ENCODE assay signal across 15 cellular contexts in the genomic region with DNA sequence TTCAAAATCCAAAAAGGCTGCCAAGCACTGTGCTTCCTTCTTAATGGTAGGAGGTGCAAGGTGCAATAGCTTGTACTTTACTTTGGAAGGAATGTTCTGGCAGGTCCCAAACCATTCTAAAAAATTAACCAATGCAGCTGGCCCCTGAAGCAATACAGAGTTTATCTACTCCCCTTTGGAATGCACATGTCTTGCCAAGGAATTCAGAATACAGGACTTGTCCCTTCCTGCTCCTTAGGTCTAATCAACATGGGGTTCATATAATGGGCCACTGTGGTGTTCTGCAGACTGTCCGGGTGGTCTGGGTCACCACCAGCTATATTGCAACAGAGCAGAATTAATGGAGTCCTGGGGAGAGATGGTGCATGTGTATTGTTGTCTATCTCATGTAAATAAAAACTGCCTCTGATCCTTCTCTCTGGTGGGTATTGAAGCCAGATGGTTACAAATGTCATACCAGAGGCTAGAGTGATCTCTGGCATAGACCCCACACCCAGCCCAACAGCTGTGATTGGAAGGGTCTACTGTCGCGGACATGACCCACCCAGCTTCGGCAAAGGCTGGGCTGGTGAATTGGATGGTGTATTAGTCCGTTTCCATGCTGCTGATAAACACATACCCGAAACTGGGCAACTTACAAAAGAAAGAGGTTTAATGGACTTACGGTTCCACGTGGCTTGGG.
DNase-seq lines count a peak whose midpoint lies in the region; ATAC-seq and TF ChIP-seq lines count a peak whose summit lies in the region.
"Had no signal": no experiment of that assay in that cellular context is flagged by ENCODE, and none has a peak within 500 bp of the region (broad histone marks: within the 10 kb centered on the region; RNA-seq: fewer than 3 reads in every experiment).

No MANE protein-coding gene starts in this region.

- 29 to 39% (median 31%) methylated on average over 8 of the region's 8 CpGs for WGBS in psoas muscle, 3 donors

- intact Hi-C loops in psoas muscle (cut with DNase I), result no loop called here
- intact Hi-C loops in CD8-positive, alpha-beta T cell (cut with DNase I, micrococcal nuclease), result no loop called here

- DNase-seq in H4 (ENCODE audit: low spot score) (peak; percentile 44), astrocyte of the hippocampus (ENCODE audit: low read depth, low spot score) (peak; percentile 82), fibroblast of pulmonary artery (ENCODE audit: low read depth) (peak; percentile 89), psoas muscle (no peak), cerebellum (ENCODE audit: low spot score) (no peak)
- no peak for DNase-seq in CD8-positive, alpha-beta T cell
- DNase-seq in T-helper 2 cell treated with Interferon-gamma antibody and Interleukin-4, amounts not matched to agents 5 μg/mL and 100 μg/mL, for 36 hours (ENCODE audit: low spot score), result no peak
- DNase-seq: activated CD4-positive, alpha-beta memory T cell treated with anti-CD3 and anti-CD28 coated beads, Interleukin-2, amount 10 ng/mL, durations not matched to agents 7 days and 5 days; activated naive CD4-positive, alpha-beta T cell; glutamatergic neuron; stomach had no signal

- H3K27ac ChIP-seq in psoas muscle, result no peak overlapping the region
- no peak overlapping the region for H3K27ac ChIP-seq in CD8-positive, alpha-beta T cell (ENCODE audit: low read depth, low read length)
- H3K27ac ChIP-seq: parathyroid adenoma, stomach had no signal

- H3K4me1 ChIP-seq in psoas muscle, result no peaks in the 10 kb centered on the region
- H3K4me1 ChIP-seq in CD8-positive, alpha-beta T cell (ENCODE audit: insufficient read depth, low read length), result no peaks in the 10 kb centered on the region
- H3K4me1 ChIP-seq: parathyroid adenoma had no signal

- POLR2A ChIA-PET in CD8-positive, alpha-beta T cell (lab: Charles Lee), result no interaction called here

- no peaks in the 10 kb centered on the region for H3K9me3 ChIP-seq in psoas muscle
- no peaks in the 10 kb centered on the region for H3K9me3 ChIP-seq in CD8-positive, alpha-beta T cell (ENCODE audit: low read length)
- H3K9me3 ChIP-seq: stomach had no signal

- H3K4me3 Mint-ChIP-seq in CD8-positive, alpha-beta T cell, result no peak overlapping the region
- H3K4me3 Mint-ChIP-seq in T-helper 2 cell treated with Interferon-gamma antibody and Interleukin-4, amounts not matched to agents 5 μg/mL and 100 μg/mL, for 36 hours, result no peak overlapping the region
- H3K4me3 Mint-ChIP-seq: activated CD4-positive, alpha-beta memory T cell treated with anti-CD3 and anti-CD28 coated beads, Interleukin-2, amount 10 ng/mL, durations not matched to agents 7 days and 5 days had no signal

- no peak overlapping the region for H3K27ac Mint-ChIP-seq in CD8-positive, alpha-beta T cell
- no peak overlapping the region for H3K27ac Mint-ChIP-seq in T-helper 2 cell treated with Interferon-gamma antibody and Interleukin-4, amounts not matched to agents 5 μg/mL and 100 μg/mL, for 36 hours
- H3K27ac Mint-ChIP-seq: activated CD4-positive, alpha-beta memory T cell treated with anti-CD3 and anti-CD28 coated beads, Interleukin-2, amount 10 ng/mL, durations not matched to agents 7 days and 5 days had no signal

- no peaks in the 10 kb centered on the region for H3K9me3 Mint-ChIP-seq in CD8-positive, alpha-beta T cell
- no peaks in the 10 kb centered on the region for H3K9me3 Mint-ChIP-seq in T-helper 2 cell treated with Interferon-gamma antibody and Interleukin-4, amounts not matched to agents 5 μg/mL and 100 μg/mL, for 36 hours
- H3K9me3 Mint-ChIP-seq: activated CD4-positive, alpha-beta memory T cell treated with anti-CD3 and anti-CD28 coated beads, Interleukin-2, amount 10 ng/mL, durations not matched to agents 7 days and 5 days had no signal

- no peaks in the 10 kb centered on the region for H3K4me1 Mint-ChIP-seq in CD8-positive, alpha-beta T cell (ENCODE audit: low read depth)
- no peaks in the 10 kb centered on the region for H3K4me1 Mint-ChIP-seq in T-helper 2 cell treated with Interferon-gamma antibody and Interleukin-4, amounts not matched to agents 5 μg/mL and 100 μg/mL, for 36 hours (ENCODE audit: low read depth)
- H3K4me1 Mint-ChIP-seq: activated CD4-positive, alpha-beta memory T cell treated with anti-CD3 and anti-CD28 coated beads, Interleukin-2, amount 10 ng/mL, durations not matched to agents 7 days and 5 days had no signal

- ATAC-seq in psoas muscle (peak in 3 of 4 donors; percentile 27 to 75 (median 50)), GM19395 (IDR thresholded peaks at IDR 0.05; ENCODE audit: unreplicated experiment) (no peak)
- no peak for ATAC-seq in CD8-positive, alpha-beta T cell

- no peaks in the 10 kb centered on the region for H3K36me3 ChIP-seq in psoas muscle (ENCODE audit: insufficient read depth in 1 of 2, low read depth in 1 of 2)
- H3K36me3 ChIP-seq in CD8-positive, alpha-beta T cell (ENCODE audit: insufficient read depth, low read length), result no peaks in the 10 kb centered on the region
- H3K36me3 ChIP-seq: stomach had no signal

- H3K4me3 ChIP-seq in fibroblast of pulmonary artery (replicated peaks; ENCODE audit: low read depth, low read length) (no peak overlapping the region), psoas muscle (no peak overlapping the region)
- no peak overlapping the region for H3K4me3 ChIP-seq in CD8-positive, alpha-beta T cell (ENCODE audit: low read depth, low read length)
- H3K4me3 ChIP-seq: lung, PC-9, stomach had no signal

- peaks cover 0 to 8% (median 3%) of the 10 kb centered on the region in 3 donors for H3K27me3 ChIP-seq in psoas muscle (ENCODE audit: insufficient read depth in 3 of 3, low read length in 2 of 3)
- H3K27me3 ChIP-seq in CD8-positive, alpha-beta T cell (ENCODE audit: insufficient read depth, low read length), result no peaks in the 10 kb centered on the region
- H3K27me3 ChIP-seq: stomach had no signal

- no peaks in the 10 kb centered on the region for H3K36me3 Mint-ChIP-seq in CD8-positive, alpha-beta T cell
- no peaks in the 10 kb centered on the region for H3K36me3 Mint-ChIP-seq in T-helper 2 cell treated with Interferon-gamma antibody and Interleukin-4, amounts not matched to agents 5 μg/mL and 100 μg/mL, for 36 hours (ENCODE audit: low read depth)

- CTCF ChIA-PET in CD8-positive, alpha-beta T cell (lab: Charles Lee), result interaction anchor here (1.5 kb wide), 1 partner anchor 10 kb away, joined by 3 read pairs; no protein-coding TSS in a partner anchor

- peaks cover 2% of the 10 kb centered on the region for H3K27me3 Mint-ChIP-seq in CD8-positive, alpha-beta T cell (ENCODE audit: low read depth)
- H3K27me3 Mint-ChIP-seq in T-helper 2 cell treated with Interferon-gamma antibody and Interleukin-4, amounts not matched to agents 5 μg/mL and 100 μg/mL, for 36 hours (ENCODE audit: low read depth), result no peaks in the 10 kb centered on the region

- TF ChIP-seq CTCF in fibroblast of pulmonary artery (IDR thresholded peaks at IDR 0.05; ENCODE audit: low read length, missing control alignments) (no peak), psoas muscle (IDR thresholded peaks at IDR 0.05) (no peak)
- TF ChIP-seq CTCF in CD8-positive, alpha-beta T cell (IDR thresholded peaks at IDR 0.05), result no peak

Comparison
In these comparisons a context has a peak if more than half of its experiments do, and no peak if none do; other contexts are left out.
1. DNase-seq: peak in H4 (single experiment), astrocyte of the hippocampus (single experiment) and fibroblast of pulmonary artery (single experiment); none in psoas muscle (0 of 2), CD8-positive, alpha-beta T cell (0 of 7), cerebellum (single experiment) and T-helper 2 cell treated with Interferon-gamma antibody and Interleukin-4, amounts not matched to agents 5 μg/mL and 100 μg/mL, for 36 hours (single experiment).
2. ATAC-seq: peak in psoas muscle (3 of 4); none in GM19395 (single experiment) and CD8-positive, alpha-beta T cell (single experiment).